ENCODE assay signal across 23 cellular contexts in genomic region chr3:55531266-55531665, GRCh38. TPM values are rescaled to one million over a fixed set of nuclear protein-coding genes. Genes with fewer than 3 reads are reported as not detected.
"Had no signal": no experiment of that assay in that cellular context is flagged by ENCODE, and none has a peak within 500 bp of the region (broad histone marks: within the 10 kb centered on the region; RNA-seq: fewer than 3 reads in every experiment).

No MANE protein-coding gene starts in this region.

- H3K27me3 ChIP-seq: breast epithelium, Peyer's patch, SJSA1 had no signal

- H3K27ac ChIP-seq: breast epithelium, Peyer's patch, RWPE1, SJSA1 had no signal

- H3K36me3 ChIP-seq: breast epithelium, Peyer's patch, SJSA1 had no signal

- DNase-seq: activated CD4-positive, alpha-beta T cell treated with anti-CD3 and anti-CD28 coated beads for 48 hours; activated CD4-positive, alpha-beta T cell treated with anti-CD3 and anti-CD28 coated beads, Interleukin-2, amount 50 U/mL, for 4 hours; activated CD4-positive, CD25-positive, alpha-beta regulatory T cell treated with anti-CD3 and anti-CD28 coated beads, Interleukin-2, amount 50 U/mL, for 72 hours; activated CD8-positive, alpha-beta memory T cell treated with anti-CD3 and anti-CD28 coated beads, Interleukin-2, amount 50 U/mL, for 48 hours; activated CD8-positive, alpha-beta T cell treated with anti-CD3 and anti-CD28 coated beads, Interleukin-2, amount 10 ng/mL, durations not matched to agents 7 days and 5 days; activated T-cell treated with anti-CD3 and anti-CD28 coated beads, Interleukin-2, amount 50 U/mL, for 1 hour; aorta; central memory CD4-positive, alpha-beta T cell; Kasumi-1; NCI-H1105 treated with DMSO at 0.1 percent for 48 hours; NCI-H1436 treated with DMSO at 0.1 percent for 48 hours; NCI-H1930; NCI-H2107; NCI-H2171 treated with DMSO at 0.1 percent for 48 hours; NCI-H226; Peyer's patch; SHP77 had no signal

- H3K27me3 Mint-ChIP-seq: activated naive CD4-positive, alpha-beta T cell treated with anti-CD3 and anti-CD28 coated beads, Interleukin-2, amount 50 U/mL, for 24 hours had no signal

- H3K9me3 Mint-ChIP-seq: activated naive CD4-positive, alpha-beta T cell treated with anti-CD3 and anti-CD28 coated beads, Interleukin-2, amount 50 U/mL, for 24 hours; T-helper 1 cell treated with Interleukin-12 subunit alpha and Interleukin-12 subunit beta and Interleukin-4 antibody, amounts not matched to agents 30 μg/mL and 1 μg/mL, for 36 hours had no signal

- FAIRE-seq: K562 had no signal

- H3K4me1 Mint-ChIP-seq: activated naive CD4-positive, alpha-beta T cell treated with anti-CD3 and anti-CD28 coated beads, Interleukin-2, amount 50 U/mL, for 24 hours had no signal

- H3K4me1 ChIP-seq: breast epithelium, Peyer's patch had no signal

- H3K4me3 ChIP-seq: breast epithelium, K562, Peyer's patch, SJSA1 had no signal

- H3K4me3 Mint-ChIP-seq: activated CD8-positive, alpha-beta T cell treated with anti-CD3 and anti-CD28 coated beads, Interleukin-2, amount 10 ng/mL, durations not matched to agents 7 days and 5 days; activated naive CD4-positive, alpha-beta T cell treated with anti-CD3 and anti-CD28 coated beads, Interleukin-2, amount 50 U/mL, for 24 hours; T-helper 1 cell treated with Interleukin-12 subunit alpha and Interleukin-12 subunit beta and Interleukin-4 antibody, amounts not matched to agents 30 μg/mL and 1 μg/mL, for 36 hours had no signal

- H3K9me3 ChIP-seq: breast epithelium, Peyer's patch, SJSA1 had no signal

- H3K27ac Mint-ChIP-seq: activated CD8-positive, alpha-beta T cell treated with anti-CD3 and anti-CD28 coated beads, Interleukin-2, amount 10 ng/mL, durations not matched to agents 7 days and 5 days; activated naive CD4-positive, alpha-beta T cell treated with anti-CD3 and anti-CD28 coated beads, Interleukin-2, amount 50 U/mL, for 24 hours; T-helper 1 cell treated with Interleukin-12 subunit alpha and Interleukin-12 subunit beta and Interleukin-4 antibody, amounts not matched to agents 30 μg/mL and 1 μg/mL, for 36 hours had no signal

- H3K36me3 Mint-ChIP-seq: activated naive CD4-positive, alpha-beta T cell treated with anti-CD3 and anti-CD28 coated beads, Interleukin-2, amount 50 U/mL, for 24 hours had no signal

RNA-seq across cellular contexts. Expression of gene WNT5A, which starts 44.2 kb away (rescaled TPM):
- polyA plus RNA-seq: K562 had no signal
